Comparison of ENCODE assay signal across 20 cellular contexts in the genomic region with DNA sequence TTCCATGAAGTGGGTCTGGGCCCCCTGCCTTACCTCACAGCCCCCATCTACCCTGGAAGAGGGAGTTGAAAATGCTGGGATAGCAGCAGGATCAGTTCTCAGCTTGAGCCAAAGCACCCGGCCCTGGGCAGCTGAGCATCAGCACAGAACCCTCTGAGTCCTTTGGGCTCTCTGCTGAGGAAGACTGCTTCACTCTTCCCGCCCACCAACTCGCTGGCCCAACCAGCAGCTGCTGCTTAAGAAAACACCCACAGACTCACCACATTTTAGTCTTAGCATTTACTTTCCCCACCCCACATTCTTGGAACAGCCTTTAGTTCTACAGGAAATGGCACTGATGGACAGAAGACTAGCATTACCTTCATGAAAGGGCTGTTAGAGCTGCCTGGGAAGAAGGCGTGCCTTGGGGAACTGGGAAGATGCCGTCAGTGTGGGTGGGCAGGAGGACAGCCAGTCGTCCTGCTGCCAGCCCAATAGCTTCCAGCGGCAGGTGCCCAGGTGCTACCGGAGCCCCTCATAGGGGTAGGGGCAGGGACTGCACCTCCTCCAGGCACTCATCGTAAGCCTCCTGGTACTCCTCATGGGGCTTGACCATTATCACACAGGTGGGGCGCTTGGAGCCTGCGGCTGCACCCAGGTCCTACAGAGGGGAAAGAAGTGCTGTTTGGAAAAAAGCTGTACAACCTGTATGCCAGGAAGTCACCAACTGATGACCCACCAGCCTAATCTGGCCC. TPM values are rescaled to one million over a fixed set of nuclear protein-coding genes. Genes with fewer than 3 reads are reported as not detected.
DNase-seq lines count a peak whose midpoint lies in the region; ATAC-seq, FAIRE-seq and TF ChIP-seq lines count a peak whose summit lies in the region.
"Had no signal": no experiment of that assay in that cellular context is flagged by ENCODE, and none has a peak within 500 bp of the region (broad histone marks: within the 10 kb centered on the region; RNA-seq: fewer than 3 reads in every experiment).

No MANE protein-coding gene starts in this region.

- H3K4me2 ChIP-seq in H9 (ENCODE audit: insufficient read depth, insufficient read length, low read length) (no peak overlapping the region), astrocyte (ENCODE audit: low read length) (no peak overlapping the region), osteoblast (ENCODE audit: insufficient read depth, low read length) (no peak overlapping the region)

- H2BK15ac ChIP-seq in H9 (ENCODE audit: low read depth, low read length): no peak overlapping the region

- H4K5ac ChIP-seq in H9 (ENCODE audit: insufficient read length, low read depth, low read length): no peak overlapping the region

- TF ChIP-seq CTCF in CD8-positive, alpha-beta T cell (IDR thresholded peaks at IDR 0.05): no peak
- TF ChIP-seq CTCF in H9 (conservative IDR thresholded peaks at IDR 0.05): peak; percentile 33; the same call in 2 of the 3 replicates
- TF ChIP-seq CTCF in astrocyte (IDR thresholded peaks at IDR 0.05; ENCODE audit: insufficient read depth, low read depth, low read length): no peak
- no peak for TF ChIP-seq CTCF in osteoblast (IDR thresholded peaks at IDR 0.05; ENCODE audit: extremely low read depth, low read depth, low read length)
- TF ChIP-seq CTCF in kidney (IDR thresholded peaks at IDR 0.05; ENCODE audit: borderline replicate concordance, extremely low read depth, insufficient read depth): no peak

- H3K4me3 ChIP-seq in CD8-positive, alpha-beta T cell (ENCODE audit: low read depth, low read length): no peak overlapping the region
- H3K4me3 ChIP-seq in astrocyte (ENCODE audit: insufficient read depth, low read depth, low read length): no peak overlapping the region
- no peak overlapping the region for H3K4me3 ChIP-seq in osteoblast (ENCODE audit: insufficient read depth, low read length)
- H3K4me3 ChIP-seq in kidney (ENCODE audit: low read length in 2 of 2): no peak overlapping the region
- H3K4me3 ChIP-seq: adrenal gland, lung, Peyer's patch, thoracic aorta had no signal

- peaks cover 4% of the 10 kb centered on the region for H3K79me1 ChIP-seq in H9 (ENCODE audit: insufficient read depth, low read depth, low read length, poor library complexity, severe bottlenecking)

- WGBS in H9 (ENCODE audit: extremely low coverage, insufficient read length, low lambda C conversion rate): no CpG with 5 or more reads among the region's 11 CpGs

- H4K91ac ChIP-seq in H9 (ENCODE audit: insufficient read length, low read depth, low read length): no peak overlapping the region

- no peak overlapping the region for H3K9ac ChIP-seq in H9 (ENCODE audit: extremely low read depth, insufficient read length, low read length)
- no peak overlapping the region for H3K9ac ChIP-seq in astrocyte (ENCODE audit: low read length)
- no peak overlapping the region for H3K9ac ChIP-seq in kidney (ENCODE audit: low read length in 2 of 2)

- no peak overlapping the region for H3K27ac ChIP-seq in CD8-positive, alpha-beta T cell (ENCODE audit: low read depth, low read length)
- no peak overlapping the region for H3K27ac ChIP-seq in H9 (ENCODE audit: insufficient read length, low read depth, low read length)
- H3K27ac ChIP-seq in astrocyte (ENCODE audit: low read depth, low read length): no peak overlapping the region
- H3K27ac ChIP-seq in osteoblast (ENCODE audit: low read depth, low read length): no peak overlapping the region
- no peak overlapping the region for H3K27ac ChIP-seq in kidney (ENCODE audit: low read depth in 2 of 2, low read length in 2 of 2)
- H3K27ac ChIP-seq: adrenal gland, Peyer's patch, thoracic aorta had no signal

- no peak overlapping the region for H3K18ac ChIP-seq in H9 (ENCODE audit: insufficient read length, low read depth, low read length)

- H3K56ac ChIP-seq in H9 (ENCODE audit: insufficient read length, low read depth, low read length): no peak overlapping the region

- no peak overlapping the region for H2AK5ac ChIP-seq in H9 (ENCODE audit: insufficient read length, low read length)

- no peak overlapping the region for H3T11ph ChIP-seq in H9 (ENCODE audit: low read length)

- CTCF ChIA-PET in CD8-positive, alpha-beta T cell (lab: Charles Lee): interaction anchor here (0.7 to 18.6 kb wide), 9 partner anchors 11 to 88 kb away, joined by 3 to 411 read pairs (median 4); no protein-coding TSS in a partner anchor

- peaks cover 5% of the 10 kb centered on the region for H3K23me2 ChIP-seq in H9 (ENCODE audit: insufficient read length, low read depth, low read length, poor library complexity, severe bottlenecking)

- H3K4me3 Mint-ChIP-seq in CD8-positive, alpha-beta T cell: no peak overlapping the region
- H3K4me3 Mint-ChIP-seq in H9 (no peak overlapping the region; a peak in 1 of 5 replicates), astrocyte (ENCODE audit: unreplicated experiment) (no peak overlapping the region)
- H3K4me3 Mint-ChIP-seq: CD14-positive monocyte had no signal

- H4K8ac ChIP-seq in H9 (replicated peaks; ENCODE audit: insufficient read length, low read depth, low read length): no peak overlapping the region

- peaks cover 28% of the 10 kb centered on the region for H3K4me1 Mint-ChIP-seq in CD8-positive, alpha-beta T cell (ENCODE audit: low read depth)
- H3K4me1 Mint-ChIP-seq in H9: peaks cover 3 to 14% of the 10 kb centered on the region in 2 experiments
- H3K4me1 Mint-ChIP-seq in astrocyte (ENCODE audit: low read depth, unreplicated experiment): peaks cover 10% of the 10 kb centered on the region

- no peaks in the 10 kb centered on the region for H3K9me3 ChIP-seq in CD8-positive, alpha-beta T cell (ENCODE audit: low read length)
- H3K9me3 ChIP-seq in H9 (ENCODE audit: control insufficient read depth, low read depth, low read length) (no peaks in the 10 kb centered on the region), astrocyte (ENCODE audit: insufficient read depth, low read depth, low read length) (no peaks in the 10 kb centered on the region), osteoblast (ENCODE audit: low read depth, low read length) (no peaks in the 10 kb centered on the region), kidney (ENCODE audit: control insufficient read depth in 1 of 2, low read length in 2 of 2) (no peaks in the 10 kb centered on the region)
- H3K9me3 ChIP-seq: adrenal gland, Peyer's patch, thoracic aorta had no signal

- peak overlapping the region; percentile 52 for H3K27ac Mint-ChIP-seq in CD8-positive, alpha-beta T cell
- H3K27ac Mint-ChIP-seq in H9 (peak overlapping the region in 1 of 3 experiments; percentile 82; a peak in 1 of 7 replicates), astrocyte (ENCODE audit: unreplicated experiment) (no peak overlapping the region)

- no peak overlapping the region for H2AFZ ChIP-seq in H9 (ENCODE audit: low read length)
- no peak overlapping the region for H2AFZ ChIP-seq in astrocyte (ENCODE audit: low read depth, low read length)
- H2AFZ ChIP-seq in osteoblast (ENCODE audit: low read length): no peak overlapping the region

- ATAC-seq in CD8-positive, alpha-beta T cell: no peak
- ATAC-seq in HG02970 (IDR thresholded peaks at IDR 0.05; ENCODE audit: low FRiP score, unreplicated experiment) (no peak), HG03571 (IDR thresholded peaks at IDR 0.05; ENCODE audit: unreplicated experiment) (no peak)
- ATAC-seq: SK-N-SH treated with all-trans-retinoic acid at 6 μM for 48 hours had no signal

- no peak for DNase-seq in CD8-positive, alpha-beta T cell
- DNase-seq in H9 (no peak), astrocyte (ENCODE audit: low read depth) (peak; percentile 22), osteoblast (ENCODE audit: insufficient read length, low spot score, missing footprints) (peak; percentile 79), kidney (no peak)
- DNase-seq: adrenal gland; central memory CD4-positive, alpha-beta T cell; foreskin melanocyte; GOT3; NCI-H2081 treated with DMSO at 0.1 percent for 48 hours; NCI-H748 treated with DMSO at 0.1 percent for 48 hours; Peyer's patch had no signal

- H3K23ac ChIP-seq in H9 (ENCODE audit: insufficient read length, low read depth, low read length): no peak overlapping the region

- H3K9me3 Mint-ChIP-seq in CD8-positive, alpha-beta T cell: no peaks in the 10 kb centered on the region
- H3K9me3 Mint-ChIP-seq in H9 (no peaks in the 10 kb centered on the region; a peak in 1 of 5 replicates), astrocyte (ENCODE audit: unreplicated experiment) (no peaks in the 10 kb centered on the region)

- H3K4ac ChIP-seq in H9 (ENCODE audit: low read depth, low read length): no peak overlapping the region

- no peak overlapping the region for H2BK12ac ChIP-seq in H9 (ENCODE audit: insufficient read length, low read depth, low read length)

- no peak overlapping the region for H3K14ac ChIP-seq in H9 (ENCODE audit: insufficient read depth, low read length)

- H3K27me3 Mint-ChIP-seq in CD8-positive, alpha-beta T cell (ENCODE audit: low read depth): no peaks in the 10 kb centered on the region
- H3K27me3 Mint-ChIP-seq in H9 (ENCODE audit: low read depth) (peaks cover 2% of the 10 kb centered on the region; the same call in 1 of the 2 replicates), astrocyte (ENCODE audit: low read depth, unreplicated experiment) (no peaks in the 10 kb centered on the region)

- FAIRE-seq in astrocyte (lab: Jason Lieb, UNC) (no peak), kidney (lab: Jason Lieb, UNC) (no peak)
- FAIRE-seq: TTC549 had no signal

- no peaks in the 10 kb centered on the region for H3K79me2 ChIP-seq in H9 (ENCODE audit: insufficient read depth, low read length)
- peaks cover 25% of the 10 kb centered on the region for H3K79me2 ChIP-seq in astrocyte (ENCODE audit: insufficient read depth, low read length)
- H3K79me2 ChIP-seq in osteoblast (ENCODE audit: insufficient read depth, low read length): peaks cover 12% of the 10 kb centered on the region

- no peak overlapping the region for H2BK120ac ChIP-seq in H9 (ENCODE audit: low read depth, low read length, poor library complexity, severe bottlenecking)

- H2BK5ac ChIP-seq in H9 (ENCODE audit: insufficient read length, low read length): no peak overlapping the region

- H3K36me3 Mint-ChIP-seq in CD8-positive, alpha-beta T cell: peaks cover 69% of the 10 kb centered on the region
- H3K36me3 Mint-ChIP-seq in H9 (ENCODE audit: insufficient read depth in 1 of 3, low read depth in 3 of 3): peaks cover 46 to 78% (median 72%) of the 10 kb centered on the region in 3 experiments; a peak in 6 of 7 replicates
- peaks cover 14% of the 10 kb centered on the region for H3K36me3 Mint-ChIP-seq in astrocyte (ENCODE audit: low read depth, unreplicated experiment)

- H4K20me1 ChIP-seq in H9 (ENCODE audit: control insufficient read depth, insufficient read depth, insufficient read length): peaks cover 2% of the 10 kb centered on the region
- peaks cover 34% of the 10 kb centered on the region for H4K20me1 ChIP-seq in astrocyte (ENCODE audit: insufficient read depth, low read length)
- H4K20me1 ChIP-seq in osteoblast (ENCODE audit: insufficient read depth, low read length): no peaks in the 10 kb centered on the region

- peaks cover 12% of the 10 kb centered on the region for H3K4me1 ChIP-seq in CD8-positive, alpha-beta T cell (ENCODE audit: insufficient read depth, low read length)
- H3K4me1 ChIP-seq in H9 (ENCODE audit: insufficient read depth, low read length): no peaks in the 10 kb centered on the region; the same call in 1 of the 2 replicates
- H3K4me1 ChIP-seq in astrocyte (ENCODE audit: insufficient read depth, low read length): peaks cover 9% of the 10 kb centered on the region
- H3K4me1 ChIP-seq in osteoblast (ENCODE audit: insufficient read depth, low read length): peaks cover 8% of the 10 kb centered on the region
- H3K4me1 ChIP-seq in kidney (ENCODE audit: control insufficient read depth in 1 of 2, insufficient read depth in 1 of 2, low read depth in 1 of 2, low read length in 2 of 2): peaks cover 5 to 8% of the 10 kb centered on the region in 2 donors

- H3K36me3 ChIP-seq in CD8-positive, alpha-beta T cell (ENCODE audit: insufficient read depth, low read length): peaks cover 36% of the 10 kb centered on the region
- peaks cover 39% of the 10 kb centered on the region for H3K36me3 ChIP-seq in astrocyte (ENCODE audit: insufficient read depth, low read length)
- peaks cover 52% of the 10 kb centered on the region for H3K36me3 ChIP-seq in osteoblast (ENCODE audit: insufficient read depth, low read length)
- H3K36me3 ChIP-seq in kidney (ENCODE audit: control insufficient read depth in 1 of 2, insufficient read depth in 2 of 2, low read length in 2 of 2): peaks cover 35 to 46% of the 10 kb centered on the region in 2 donors

- H2BK20ac ChIP-seq in H9 (ENCODE audit: low read depth, low read length, poor library complexity, severe bottlenecking): no peak overlapping the region

- POLR2A ChIA-PET in CD8-positive, alpha-beta T cell (lab: Charles Lee): interaction anchor here (1.3 kb wide), 1 partner anchor 73 kb away, joined by 4 read pairs; no protein-coding TSS in a partner anchor

- H3K27me3 ChIP-seq in CD8-positive, alpha-beta T cell (ENCODE audit: insufficient read depth, low read length): no peaks in the 10 kb centered on the region
- H3K27me3 ChIP-seq in H9 (ENCODE audit: insufficient read depth, low read length) (no peaks in the 10 kb centered on the region), astrocyte (ENCODE audit: insufficient read depth, low read length) (no peaks in the 10 kb centered on the region), osteoblast (ENCODE audit: insufficient read depth, low read length) (no peaks in the 10 kb centered on the region)
- H3K27me3 ChIP-seq: adrenal gland, Peyer's patch had no signal

- intact Hi-C loops in CD8-positive, alpha-beta T cell (cut with DNase I, micrococcal nuclease): no loop called here
- intact Hi-C loops in kidney (cut with DNase I): loop anchor here (5.0 kb wide), 1 partner anchor 72 kb away; no protein-coding TSS in a partner anchor

RNA-seq across cellular contexts. Expression of a gene that starts 4.3 kb away (rescaled TPM):
- total RNA-seq in CD8-positive, alpha-beta T cell: 10 to 100 TPM; 48.8 to 49.6 TPM
- total RNA-seq in H9 (2021) (232 and 240 TPM in 2 replicates), astrocyte (135 and 149 TPM in 2 replicates), osteoblast (66.2 and 71.3 TPM in 2 replicates), kidney (98.6 TPM)
- polyA plus RNA-seq in kidney (ENCODE audit: insufficient read depth, low read depth, low replicate concordance): 129 TPM

RNA-seq across cellular contexts. Expression of a gene that starts 18.6 kb away (rescaled TPM):
- 10 to 100 TPM in 1 of 2 experiments, 1 to 10 TPM in 1; 9.3 to 12.6 TPM for total RNA-seq in CD8-positive, alpha-beta T cell
- total RNA-seq in H9 (2021) (81.3 and 86.4 TPM in 2 replicates), astrocyte (14.3 and 15.7 TPM in 2 replicates), osteoblast (20.0 and 20.6 TPM in 2 replicates), kidney (45.3 TPM)
- 36.6 TPM for polyA plus RNA-seq in kidney (ENCODE audit: insufficient read depth, low read depth, low replicate concordance)

RNA-seq across cellular contexts. Expression of a gene that starts 36.0 kb away (rescaled TPM):
- total RNA-seq in CD8-positive, alpha-beta T cell: 10 to 100 TPM; 17.3 to 17.9 TPM
- total RNA-seq in H9 (2021) (32.1 and 32.4 TPM in 2 replicates), astrocyte (0.75 and 1.3 TPM in 2 replicates), osteoblast (under 0.01 TPM in 2 replicates), kidney (5.6 TPM)
- 2.4 TPM for polyA plus RNA-seq in kidney (ENCODE audit: insufficient read depth, low read depth, low replicate concordance)
- polyA plus RNA-seq: CD14-positive monocyte had no signal

RNA-seq across cellular contexts. Expression of a gene that starts 37.8 kb away (rescaled TPM):
- total RNA-seq in CD8-positive, alpha-beta T cell: not detected
- not detected in 2 replicates for total RNA-seq in H9 (2021)
- total RNA-seq in astrocyte: not detected in 2 replicates
- total RNA-seq in osteoblast: not detected in 2 replicates
- not detected for total RNA-seq in kidney
- polyA plus RNA-seq in kidney (ENCODE audit: insufficient read depth, low read depth, low replicate concordance): not detected
- total RNA-seq: adrenal gland, lung, Peyer's patch, thoracic aorta had no signal
- polyA plus RNA-seq: adrenal gland, CD14-positive monocyte, lung, neural cell had no signal

RNA-seq across cellular contexts. Expression of a gene that starts 55.0 kb away (rescaled TPM):
- 10 to 100 TPM; 67.3 to 76.2 TPM for total RNA-seq in CD8-positive, alpha-beta T cell
- total RNA-seq in H9 (2021): 547 and 557 TPM in 2 replicates
- total RNA-seq in astrocyte: 184 and 199 TPM in 2 replicates
- total RNA-seq in osteoblast: 40.9 and 42.4 TPM in 2 replicates
- 130 TPM for total RNA-seq in kidney
- polyA plus RNA-seq in kidney (ENCODE audit: insufficient read depth, low read depth, low replicate concordance): 81.8 TPM

Comparison
In these comparisons a context has a peak if more than half of its experiments do, and no peak if none do; other contexts are left out.
1. DNase-seq: peak in astrocyte (single experiment) and osteoblast (single experiment); none in CD8-positive, alpha-beta T cell (0 of 7), H9 (single experiment) and kidney (single experiment).